In genomic region chr17:32969231-32969630, GRCh38 we compare ENCODE assay signal across 5 cellular contexts. TPM values are rescaled to one million over a fixed set of nuclear protein-coding genes. Genes with fewer than 3 reads are reported as not detected.
"Had no signal": no experiment of that assay in that cellular context is flagged by ENCODE, and none has a peak within 500 bp of the region (broad histone marks: within the 10 kb centered on the region; RNA-seq: fewer than 3 reads in every experiment).

No MANE protein-coding gene starts in this region.

RNA-seq across cellular contexts. Expression of gene SPACA3, which starts 22.4 kb away (rescaled TPM):
- total RNA-seq: GM23248, H4, H7, HT-29, IMR-90 had no signal
- polyA plus RNA-seq: GM23248, IMR-90 had no signal
